8 cellular contexts compared by ENCODE assay signal in genomic region chr1:23692308-23692871, GRCh38. TPM values are rescaled to one million over a fixed set of nuclear protein-coding genes. Genes with fewer than 3 reads are reported as not detected.
DNase-seq lines count a peak whose midpoint lies in the region; TF ChIP-seq lines count a peak whose summit lies in the region.

No MANE protein-coding gene starts in this region.

- WGBS in endodermal cell (ENCODE audit: insufficient coverage in 1 of 2, insufficient read length in 1 of 2), 2 experiments, result 6 to 12% methylated on average over 8 to 17 of the region's 17 CpGs

- H3K9me3 ChIP-seq in OCI-LY7 (ENCODE audit: low read length), result no peaks in the 10 kb centered on the region
- H3K9me3 ChIP-seq in endodermal cell (ENCODE audit: control insufficient read depth, low read length), result peaks cover 6% of the 10 kb centered on the region

- peaks cover 44% of the 10 kb centered on the region for H4K20me1 ChIP-seq in OCI-LY7 (ENCODE audit: insufficient read depth, low read length)

- peaks cover 62% of the 10 kb centered on the region for H3K79me2 ChIP-seq in OCI-LY7 (ENCODE audit: insufficient read depth, low read depth, low read length)

- H3K36me3 ChIP-seq in OCI-LY7 (ENCODE audit: insufficient read depth, low read length) (peaks cover 56% of the 10 kb centered on the region), endodermal cell (ENCODE audit: control insufficient read depth, insufficient read depth, low read length) (peaks cover 51% of the 10 kb centered on the region)

- H3K9me2 ChIP-seq in OCI-LY7 (ENCODE audit: insufficient read depth, low read length), result no peaks in the 10 kb centered on the region

- H3K27ac ChIP-seq in OCI-LY7 (ENCODE audit: low read depth, low read length, poor library complexity, severe bottlenecking), result peak overlapping the region; percentile 68
- H3K27ac ChIP-seq in endodermal cell (ENCODE audit: low read depth, low read length), result no peak overlapping the region

- peaks cover 17% of the 10 kb centered on the region for H3K9me3 Mint-ChIP-seq in endodermal cell
- H3K9me3 Mint-ChIP-seq in osteocyte (ENCODE audit: unreplicated experiment), result no peaks in the 10 kb centered on the region

- H3K27ac Mint-ChIP-seq in endodermal cell, result peak overlapping the region; percentile 96
- H3K27ac Mint-ChIP-seq in osteocyte (ENCODE audit: unreplicated experiment), result peak overlapping the region; percentile 93

- TF ChIP-seq CTCF in OCI-LY7 (conservative IDR thresholded peaks at IDR 0.05; ENCODE audit: low read length) (peak; percentile 39; the same call in 1 of the 2 replicates), endodermal cell (conservative IDR thresholded peaks at IDR 0.05) (no peak), osteocyte (IDR thresholded peaks at IDR 0.05) (no peak)

- no peak overlapping the region for H2AFZ ChIP-seq in OCI-LY7 (ENCODE audit: low read length)

- peaks cover 40% of the 10 kb centered on the region for H3K4me1 ChIP-seq in OCI-LY7 (ENCODE audit: insufficient read depth, low read length, poor library complexity, severe bottlenecking)
- peaks cover 4% of the 10 kb centered on the region for H3K4me1 ChIP-seq in endodermal cell (ENCODE audit: control insufficient read depth, insufficient read depth, low read length)

- H3K4me3 ChIP-seq in OCI-LY7 (ENCODE audit: low read depth, low read length, poor library complexity, severe bottlenecking), result peak overlapping the region; percentile 90
- peak overlapping the region; percentile 98 for H3K4me3 ChIP-seq in endodermal cell (ENCODE audit: low read length)

- peak overlapping the region; percentile 91 for H3K9ac ChIP-seq in endodermal cell (ENCODE audit: extremely low read depth, low read length, poor library complexity, severe bottlenecking)

- CTCF ChIA-PET in OCI-LY7 (lab: Charles Lee; ENCODE audit: unreplicated experiment), result no interaction called here

- peaks cover 53% of the 10 kb centered on the region for H3K36me3 Mint-ChIP-seq in endodermal cell (ENCODE audit: low read depth)
- peaks cover 47% of the 10 kb centered on the region for H3K36me3 Mint-ChIP-seq in osteocyte (ENCODE audit: unreplicated experiment)

- H3K27me3 Mint-ChIP-seq in endodermal cell (ENCODE audit: insufficient read depth), result no peaks in the 10 kb centered on the region
- no peaks in the 10 kb centered on the region for H3K27me3 Mint-ChIP-seq in osteocyte (ENCODE audit: unreplicated experiment)

- POLR2A ChIA-PET in OCI-LY7 (lab: Charles Lee), result interaction anchor here (0.7 to 0.8 kb wide), 4 partner anchors 34 to 286 kb away, joined by 4 to 9 read pairs (median 5); no protein-coding TSS in a partner anchor

- peak overlapping the region; percentile 86 for H3K4me2 ChIP-seq in OCI-LY7 (ENCODE audit: low read length)

- DNase-seq in Daoy (ENCODE audit: low read depth) (peak; percentile 19), OCI-LY7 (ENCODE audit: low spot score) (peak; percentile 21), endodermal cell (no peak), osteocyte (ENCODE audit: extremely low spot score, unreplicated experiment) (no peak), MV-4-11 (lab: John Stamatoyannopoulos, UW) (no peak), KG1 (lab: John Stamatoyannopoulos, UW) (no peak), superior temporal gyrus (ENCODE audit: extremely low spot score) (no peak)
- DNase-seq in activated CD4-positive, CD25-positive, alpha-beta regulatory T cell (lab: John Stamatoyannopoulos, UW), result no peak

- no peaks in the 10 kb centered on the region for H3K27me3 ChIP-seq in endodermal cell (ENCODE audit: control insufficient read depth, insufficient read depth, low read length, poor library complexity, severe bottlenecking)

- intact Hi-C loops in OCI-LY7 (cut with micrococcal nuclease; ENCODE audit: unreplicated experiment), result loop anchor here (2.0 to 5.0 kb wide), 2 partner anchors 52 to 350 kb away; partner anchors contain the start of gene HNRNPR

- BruUV-seq in OCI-LY7 (replicated peaks; lab: Mats Ljungman, UMichigan), result no TSS peak

- peaks cover 36% of the 10 kb centered on the region for H3K4me1 Mint-ChIP-seq in endodermal cell
- H3K4me1 Mint-ChIP-seq in osteocyte (ENCODE audit: unreplicated experiment), result peaks cover 41% of the 10 kb centered on the region

- H3K4me3 Mint-ChIP-seq in endodermal cell, result peak overlapping the region; percentile 98
- H3K4me3 Mint-ChIP-seq in osteocyte (ENCODE audit: unreplicated experiment), result peak overlapping the region; percentile 94

RNA-seq across cellular contexts. Expression of gene RPL11, which starts 0.8 kb away (rescaled TPM):
- 1,672 and 1,721 TPM in 2 replicates for total RNA-seq in Daoy (2014; rRNA removed; shearing (Covaris generic))
- total RNA-seq in OCI-LY7 (2014; rRNA removed; shearing (Covaris generic)), result 1,891 and 2,496 TPM in 2 replicates
- total RNA-seq in OCI-LY7 (2022) (1,767 and 1,774 TPM in 2 replicates), endodermal cell (1,000 to 10,000 TPM; 1,338 to 1,473 TPM), osteocyte (823 and 843 TPM in 2 replicates)
- 1,683 TPM for polyA plus RNA-seq in endodermal cell (2013, experiment 1 of 2)
- 1,573 TPM for polyA plus RNA-seq in endodermal cell (2013, experiment 2 of 2)

RNA-seq across cellular contexts. Expression of gene ELOA, which starts 50.9 kb away (rescaled TPM):
- total RNA-seq in Daoy (2014; rRNA removed; shearing (Covaris generic)), result 83.0 and 85.5 TPM in 2 replicates
- total RNA-seq in OCI-LY7 (2014; rRNA removed; shearing (Covaris generic)), result 24.7 and 29.1 TPM in 2 replicates
- total RNA-seq in OCI-LY7 (2022) (35.8 and 41.0 TPM in 2 replicates), endodermal cell (10 to 100 TPM; 33.3 to 42.4 TPM), osteocyte (41.4 and 47.0 TPM in 2 replicates)
- polyA plus RNA-seq in endodermal cell (2013, experiment 1 of 2), result 28.2 TPM
- polyA plus RNA-seq in endodermal cell (2013, experiment 2 of 2), result 26.4 TPM

Comparison
In these comparisons a context has a peak if more than half of its experiments do, and no peak if none do; other contexts are left out.
1. DNase-seq: peak in Daoy (single experiment) and OCI-LY7 (single experiment); none in endodermal cell (single experiment), osteocyte (single experiment), MV-4-11 (single experiment), KG1 (single experiment), activated CD4-positive, CD25-positive, alpha-beta regulatory T cell (0 of 4) and superior temporal gyrus (single experiment).